20 cellular contexts compared by ENCODE assay signal in the genomic region with DNA sequence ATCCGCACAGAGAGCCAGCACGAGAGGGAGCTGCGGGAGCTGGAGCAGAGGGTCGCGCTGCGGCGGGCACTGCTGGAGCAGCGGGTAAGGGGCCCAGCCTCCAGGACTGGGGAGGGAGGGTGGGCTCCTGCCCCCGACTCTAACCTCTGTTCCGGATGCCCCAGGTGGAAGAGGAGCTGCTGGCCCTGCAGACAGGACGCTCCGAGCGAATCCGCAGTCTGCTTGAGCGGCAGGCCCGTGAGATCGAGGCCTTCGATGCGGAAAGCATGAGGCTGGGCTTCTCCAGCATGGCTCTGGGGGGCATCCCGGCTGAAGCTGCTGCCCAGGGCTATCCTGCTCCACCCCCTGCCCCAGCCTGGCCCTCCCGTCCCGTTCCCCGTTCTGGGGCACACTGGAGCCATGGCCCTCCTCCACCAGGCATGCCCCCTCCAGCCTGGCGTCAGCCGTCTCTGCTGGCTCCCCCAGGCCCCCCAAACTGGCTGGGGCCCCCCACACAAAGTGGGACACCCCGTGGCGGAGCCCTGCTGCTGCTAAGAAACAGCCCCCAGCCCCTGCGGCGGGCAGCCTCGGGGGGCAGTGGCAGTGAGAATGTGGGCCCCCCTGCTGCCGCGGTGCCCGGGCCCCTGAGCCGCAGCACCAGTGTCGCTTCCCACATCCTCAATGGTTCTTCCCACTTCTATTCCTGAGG. TPM values are rescaled to one million over a fixed set of nuclear protein-coding genes. Genes with fewer than 3 reads are reported as not detected.
DNase-seq lines count a peak whose midpoint lies in the region; ATAC-seq, FAIRE-seq and TF ChIP-seq lines count a peak whose summit lies in the region.
"Had no signal": no experiment of that assay in that cellular context is flagged by ENCODE, and none has a peak within 500 bp of the region (broad histone marks: within the 10 kb centered on the region; RNA-seq: fewer than 3 reads in every experiment).

No MANE protein-coding gene starts in this region.

- POLR2A ChIA-PET in HepG2 (lab: Yijun Ruan, JAX), result interaction anchor here (0.7 to 1.2 kb wide), 3 partner anchors 15 to 29 kb away, joined by 3 to 7 read pairs (median 3); a partner anchor contains a TSS

- BruUV-seq in HepG2 (replicated peaks; lab: Mats Ljungman, UMichigan), result no TSS peak

- H3K36me3 ChIP-seq in HepG2 (replicated peaks in 1 of 2; ENCODE audit: control insufficient read depth in 1 of 2, insufficient read depth in 2 of 2, low read length in 2 of 2), result peaks cover 31 to 69% of the 10 kb centered on the region in 2 experiments

- in situ Hi-C loops in HepG2 (cut with HindIII; ENCODE audit: extremely low pct_ligation_motif_present, low pct_unique_long_range_greater_than_20kb), result no loop called here

- TF ChIP-seq POLR2A in HepG2 (IDR thresholded peaks at IDR 0.05; ENCODE audit: insufficient read depth in 1 of 2, low read depth in 2 of 2, low read length in 2 of 2), result no peak

- no peak for TF ChIP-seq EP300 in HepG2 (IDR thresholded peaks at IDR 0.05; ENCODE audit: low read depth in 2 of 2, low read length in 2 of 2)
- TF ChIP-seq EP300 in HepG2 (CRISPR knock-in tag; IDR thresholded peaks at IDR 0.05; ENCODE audit: borderline replicate concordance), result no peak

- H3K27me3 ChIP-seq in right cardiac atrium (ENCODE audit: control insufficient read depth, insufficient read depth) (no peaks in the 10 kb centered on the region), HepG2 (ENCODE audit: control insufficient read depth in 1 of 2, insufficient read depth in 2 of 2, low read length in 2 of 2) (no peaks in the 10 kb centered on the region; a peak in 1 of 5 replicates)
- H3K27me3 ChIP-seq: BE2C, MG63 had no signal

- H3K27ac Mint-ChIP-seq in stimulated activated effector memory CD8-positive, alpha-beta T cell treated with anti-CD3 and anti-CD28 coated beads, Interleukin-12 subunit alpha, Interleukin-12 subunit beta, amount 100 ng/mL, for 72 hours, result peak overlapping the region; percentile 43

- H3K27ac ChIP-seq in right cardiac atrium (ENCODE audit: low read length) (no peak overlapping the region), HepG2 (ENCODE audit: extremely low read length, insufficient read depth, low read length) (no peak overlapping the region), substantia nigra (ENCODE audit: low read depth, low read length, poor library complexity, severe bottlenecking) (no peak overlapping the region)

- no peak for FAIRE-seq in HepG2 (lab: Jason Lieb, UNC)
- FAIRE-seq: A204.1 had no signal

- ATAC-seq in right cardiac atrium, result no peak
- no peak for ATAC-seq in left ventricle myocardium superior
- ATAC-seq in HepG2, result no peak
- ATAC-seq in stimulated activated effector memory CD8-positive, alpha-beta T cell treated with anti-CD3 and anti-CD28 coated beads, Interleukin-12 subunit alpha, Interleukin-12 subunit beta, amount 100 ng/mL, for 72 hours, result no peak
- ATAC-seq in GM18870 (IDR thresholded peaks at IDR 0.05; ENCODE audit: unreplicated experiment), result no peak
- ATAC-seq: PC-3 had no signal

- peaks cover 88% of the 10 kb centered on the region for H3K36me3 Mint-ChIP-seq in stimulated activated effector memory CD8-positive, alpha-beta T cell treated with anti-CD3 and anti-CD28 coated beads, Interleukin-12 subunit alpha, Interleukin-12 subunit beta, amount 100 ng/mL, for 72 hours

- H3K9me3 Mint-ChIP-seq in stimulated activated effector memory CD8-positive, alpha-beta T cell treated with anti-CD3 and anti-CD28 coated beads, Interleukin-12 subunit alpha, Interleukin-12 subunit beta, amount 100 ng/mL, for 72 hours, result no peaks in the 10 kb centered on the region

- no peak overlapping the region for H3K4me3 Mint-ChIP-seq in stimulated activated effector memory CD8-positive, alpha-beta T cell treated with anti-CD3 and anti-CD28 coated beads, Interleukin-12 subunit alpha, Interleukin-12 subunit beta, amount 100 ng/mL, for 72 hours

- intact Hi-C loops in right cardiac atrium (cut with DNase I) (loop anchor here in 1 of 4 donors (10.0 kb wide), 2 partner anchors 126 to 176 kb away; a partner anchor contains a TSS), left ventricle myocardium superior (cut with micrococcal nuclease) (no loop called here), HepG2 (cut with micrococcal nuclease; ENCODE audit: unreplicated experiment) (no loop called here)

- no peaks in the 10 kb centered on the region for H4K20me1 ChIP-seq in HepG2 (ENCODE audit: insufficient read depth, low read length)

- DNase-seq in right cardiac atrium (peak in 2 of 3 donors; percentile 46 to 56), left ventricle myocardium superior (no peak), HepG2 (ENCODE audit: low spot score) (no peak), substantia nigra (lab: John Stamatoyannopoulos, UW) (no peak), AML-193 (lab: John Stamatoyannopoulos, UW) (no peak)
- no peak for DNase-seq in stimulated activated effector memory CD8-positive, alpha-beta T cell treated with anti-CD3 and anti-CD28 coated beads, Interleukin-12 subunit alpha, Interleukin-12 subunit beta, amount 100 ng/mL, for 72 hours (ENCODE audit: low spot score in 2 of 2)
- DNase-seq: BE2C, EL, GF-D8, MG63, NCI-H1417 treated with DMSO at 0.1 percent for 48 hours, NCI-H187 treated with DMSO at 0.1 percent for 48 hours, NCI-H2107, NCI-H446 treated with DMSO at 0.1 percent for 48 hours, NCI-H526 treated with DMSO at 0.1 percent for 48 hours, PC-3 had no signal

- peaks cover 4% of the 10 kb centered on the region for H3K4me1 ChIP-seq in right cardiac atrium (ENCODE audit: control insufficient read depth, insufficient read depth, low read length)
- H3K4me1 ChIP-seq in HepG2 (ENCODE audit: insufficient read depth, low read length), result peaks cover 13% of the 10 kb centered on the region
- H3K4me1 ChIP-seq: BE2C had no signal

- CTCF ChIA-PET in HepG2 (lab: Yijun Ruan, JAX; ENCODE audit: low intra/inter-chr PET ratio, low total read pairs), result no interaction called here

- H3K9me3 ChIP-seq in right cardiac atrium (ENCODE audit: control insufficient read depth, low read length), result no peaks in the 10 kb centered on the region
- H3K9me3 ChIP-seq in HepG2 (ENCODE audit: low read length), result no peaks in the 10 kb centered on the region
- H3K9me3 ChIP-seq: BE2C, MG63 had no signal

- H3K79me2 ChIP-seq in HepG2 (ENCODE audit: insufficient read depth, low read length), result no peaks in the 10 kb centered on the region

- H3K4me2 ChIP-seq in HepG2 (ENCODE audit: low read depth, low read length), result no peak overlapping the region

- no peak overlapping the region for H3K4me3 ChIP-seq in right cardiac atrium (ENCODE audit: low read length)
- no peak overlapping the region for H3K4me3 ChIP-seq in HepG2 (replicated peaks in 1 of 3; ENCODE audit: insufficient read depth in 1 of 3, low read depth in 2 of 3, low read length in 3 of 3)
- H3K4me3 ChIP-seq: MG63 had no signal

- TF ChIP-seq RAD21 in HepG2 (CRISPR knock-in tag; IDR thresholded peaks at IDR 0.05), result no peak

- H3K4me1 Mint-ChIP-seq in stimulated activated effector memory CD8-positive, alpha-beta T cell treated with anti-CD3 and anti-CD28 coated beads, Interleukin-12 subunit alpha, Interleukin-12 subunit beta, amount 100 ng/mL, for 72 hours, result peaks cover 28% of the 10 kb centered on the region

- TF ChIP-seq CTCF in HepG2 (CRISPR knock-in tag; IDR thresholded peaks at IDR 0.05), result no peak

- WGBS in right cardiac atrium, result 91% methylated on average over 35 of the region's 35 CpGs
- 98% methylated on average over 29 of the region's 35 CpGs for WGBS in HepG2 (ENCODE audit: low lambda C conversion rate)

- H3K9ac ChIP-seq in HepG2 (ENCODE audit: insufficient read depth, low read depth, low read length), result no peak overlapping the region

- H2AFZ ChIP-seq in HepG2 (ENCODE audit: low read length), result no peak overlapping the region

RNA-seq across cellular contexts. Expression of a gene that starts 4.4 kb away (rescaled TPM):
- total RNA-seq in right cardiac atrium (10 to 100 TPM; 11.6 to 21.7 (median 17.5) TPM), left ventricle myocardium superior (19.4 TPM), HepG2 (2016; rRNA removed; fragmentation: Illumina TruSeq; extraction: Trizol) (17.2 and 17.3 TPM in 2 replicates)
- polyA plus RNA-seq in right cardiac atrium (19.1 TPM), HepG2 (2011; rRNA removed) (12.6 and 16.3 TPM in 2 replicates)
- total RNA-seq in HepG2 (2016; cell fraction: cytosol; rRNA removed; fragmentation: Illumina TruSeq; extraction: Trizol; ENCODE audit: low read depth), result 14.2 TPM in 2 replicates
- 15.1 and 16.3 TPM in 2 replicates for total RNA-seq in HepG2 (2016; cell fraction: insoluble cytoplasmic fraction; rRNA removed; fragmentation: Illumina TruSeq; extraction: Trizol)
- total RNA-seq in HepG2 (2016; cell fraction: membrane; rRNA removed; fragmentation: Illumina TruSeq; extraction: Trizol), result 19.3 and 23.7 TPM in 2 replicates
- total RNA-seq in HepG2 (2016; cell fraction: nucleus; rRNA removed; fragmentation: Illumina TruSeq; extraction: Trizol), result 8.3 and 10.3 TPM in 2 replicates
- 12.2 and 16.8 TPM in 2 replicates for polyA plus RNA-seq in HepG2 (2011; cell fraction: cytosol; rRNA removed)
- polyA plus RNA-seq in HepG2 (2011; cell fraction: nucleus; rRNA removed), result 12.7 and 15.6 TPM in 2 replicates
- 8.7 and 10.3 TPM in 2 replicates for polyA plus RNA-seq in HepG2 (2012)
- 11.5 and 15.7 TPM in 2 replicates for polyA plus RNA-seq in HepG2 (2016; cell fraction: cytosol; fragmentation: Illumina TruSeq; extraction: Trizol; ENCODE audit: low read depth)
- polyA plus RNA-seq in HepG2 (2016; cell fraction: insoluble cytoplasmic fraction; fragmentation: Illumina TruSeq; extraction: Trizol; ENCODE audit: low read depth), result 23.3 and 25.6 TPM in 2 replicates
- 18.8 and 21.7 TPM in 2 replicates for polyA plus RNA-seq in HepG2 (2016; cell fraction: membrane; fragmentation: Illumina TruSeq; extraction: Trizol; ENCODE audit: low read depth)
- 21.5 and 22.8 TPM in 2 replicates for polyA plus RNA-seq in HepG2 (2016; cell fraction: nucleus; fragmentation: Illumina TruSeq; extraction: Trizol; ENCODE audit: insufficient read depth, low read depth)
- 7.0 and 15.9 TPM in 2 replicates for polyA minus RNA-seq in HepG2 (2011; rRNA and poly(A)+ RNA removed; ENCODE audit: low replicate concordance)
- 3.3 and 7.2 TPM in 2 replicates for polyA minus RNA-seq in HepG2 (2011; cell fraction: cytosol; rRNA and poly(A)+ RNA removed)
- polyA minus RNA-seq in HepG2 (2011; cell fraction: nucleus; rRNA and poly(A)+ RNA removed), result 8.4 and 11.6 TPM in 2 replicates

RNA-seq across cellular contexts. Expression of a gene that starts 5.0 kb away (rescaled TPM):
- 10 to 100 TPM; 32.7 to 44.6 (median 37.1) TPM for total RNA-seq in right cardiac atrium
- 59.1 TPM for polyA plus RNA-seq in right cardiac atrium
- 31.3 TPM for total RNA-seq in left ventricle myocardium superior
- 39.5 and 45.6 TPM in 2 replicates for total RNA-seq in HepG2 (2016; rRNA removed; fragmentation: Illumina TruSeq; extraction: Trizol)
- total RNA-seq in HepG2 (2016; cell fraction: cytosol; rRNA removed; fragmentation: Illumina TruSeq; extraction: Trizol; ENCODE audit: low read depth), result 18.9 and 22.7 TPM in 2 replicates
- 35.1 and 45.9 TPM in 2 replicates for total RNA-seq in HepG2 (2016; cell fraction: insoluble cytoplasmic fraction; rRNA removed; fragmentation: Illumina TruSeq; extraction: Trizol)
- 25.0 and 29.9 TPM in 2 replicates for total RNA-seq in HepG2 (2016; cell fraction: membrane; rRNA removed; fragmentation: Illumina TruSeq; extraction: Trizol)
- total RNA-seq in HepG2 (2016; cell fraction: nucleus; rRNA removed; fragmentation: Illumina TruSeq; extraction: Trizol), result 25.3 and 33.1 TPM in 2 replicates
- 25.8 and 28.4 TPM in 2 replicates for polyA plus RNA-seq in HepG2 (2011; rRNA removed)
- 25.4 and 28.1 TPM in 2 replicates for polyA plus RNA-seq in HepG2 (2011; cell fraction: cytosol; rRNA removed)
- polyA plus RNA-seq in HepG2 (2011; cell fraction: nucleus; rRNA removed), result 71.2 and 71.9 TPM in 2 replicates
- polyA plus RNA-seq in HepG2 (2012), result 26.9 and 29.3 TPM in 2 replicates
- polyA plus RNA-seq in HepG2 (2016; cell fraction: cytosol; fragmentation: Illumina TruSeq; extraction: Trizol; ENCODE audit: low read depth), result 26.1 and 33.3 TPM in 2 replicates
- polyA plus RNA-seq in HepG2 (2016; cell fraction: insoluble cytoplasmic fraction; fragmentation: Illumina TruSeq; extraction: Trizol; ENCODE audit: low read depth), result 59.9 and 67.8 TPM in 2 replicates
- 33.8 and 33.9 TPM in 2 replicates for polyA plus RNA-seq in HepG2 (2016; cell fraction: membrane; fragmentation: Illumina TruSeq; extraction: Trizol; ENCODE audit: low read depth)
- 83.7 and 87.4 TPM in 2 replicates for polyA plus RNA-seq in HepG2 (2016; cell fraction: nucleus; fragmentation: Illumina TruSeq; extraction: Trizol; ENCODE audit: insufficient read depth, low read depth)
- 9.4 and 17.6 TPM in 2 replicates for polyA minus RNA-seq in HepG2 (2011; rRNA and poly(A)+ RNA removed; ENCODE audit: low replicate concordance)
- polyA minus RNA-seq in HepG2 (2011; cell fraction: cytosol; rRNA and poly(A)+ RNA removed), result 5.5 and 10.9 TPM in 2 replicates
- polyA minus RNA-seq in HepG2 (2011; cell fraction: nucleus; rRNA and poly(A)+ RNA removed), result 15.3 and 21.1 TPM in 2 replicates

RNA-seq across cellular contexts. Expression of a gene that starts 17.4 kb away (rescaled TPM):
- 10 to 100 TPM; 37.2 to 40.1 (median 39.4) TPM for total RNA-seq in right cardiac atrium
- polyA plus RNA-seq in right cardiac atrium, result 38.3 TPM
- 34.9 TPM for total RNA-seq in left ventricle myocardium superior
- 27.6 and 43.2 TPM in 2 replicates for total RNA-seq in HepG2 (2016; rRNA removed; fragmentation: Illumina TruSeq; extraction: Trizol)
- total RNA-seq in HepG2 (2016; cell fraction: cytosol; rRNA removed; fragmentation: Illumina TruSeq; extraction: Trizol; ENCODE audit: low read depth), result 7.5 and 7.7 TPM in 2 replicates
- 23.0 and 42.5 TPM in 2 replicates for total RNA-seq in HepG2 (2016; cell fraction: insoluble cytoplasmic fraction; rRNA removed; fragmentation: Illumina TruSeq; extraction: Trizol)
- 15.4 TPM in 2 replicates for total RNA-seq in HepG2 (2016; cell fraction: membrane; rRNA removed; fragmentation: Illumina TruSeq; extraction: Trizol)
- 36.7 and 42.5 TPM in 2 replicates for total RNA-seq in HepG2 (2016; cell fraction: nucleus; rRNA removed; fragmentation: Illumina TruSeq; extraction: Trizol)
- polyA plus RNA-seq in HepG2 (2011; rRNA removed), result 17.4 and 24.8 TPM in 2 replicates
- polyA plus RNA-seq in HepG2 (2011; cell fraction: cytosol; rRNA removed), result 10.9 and 13.5 TPM in 2 replicates
- polyA plus RNA-seq in HepG2 (2011; cell fraction: nucleus; rRNA removed), result 101 and 105 TPM in 2 replicates
- 15.5 and 21.1 TPM in 2 replicates for polyA plus RNA-seq in HepG2 (2012)
- polyA plus RNA-seq in HepG2 (2016; cell fraction: cytosol; fragmentation: Illumina TruSeq; extraction: Trizol; ENCODE audit: low read depth), result 1.7 and 1.9 TPM in 2 replicates
- polyA plus RNA-seq in HepG2 (2016; cell fraction: insoluble cytoplasmic fraction; fragmentation: Illumina TruSeq; extraction: Trizol; ENCODE audit: low read depth), result 15.8 and 17.9 TPM in 2 replicates
- 3.8 and 4.5 TPM in 2 replicates for polyA plus RNA-seq in HepG2 (2016; cell fraction: membrane; fragmentation: Illumina TruSeq; extraction: Trizol; ENCODE audit: low read depth)
- polyA plus RNA-seq in HepG2 (2016; cell fraction: nucleus; fragmentation: Illumina TruSeq; extraction: Trizol; ENCODE audit: insufficient read depth, low read depth), result 80.3 and 83.9 TPM in 2 replicates
- polyA minus RNA-seq in HepG2 (2011; rRNA and poly(A)+ RNA removed; ENCODE audit: low replicate concordance), result 28.3 and 32.0 TPM in 2 replicates
- polyA minus RNA-seq in HepG2 (2011; cell fraction: cytosol; rRNA and poly(A)+ RNA removed), result 14.9 and 15.1 TPM in 2 replicates
- 27.7 and 31.1 TPM in 2 replicates for polyA minus RNA-seq in HepG2 (2011; cell fraction: nucleus; rRNA and poly(A)+ RNA removed)

RNA-seq across cellular contexts. Expression of a gene that starts 19.8 kb away (rescaled TPM):
- total RNA-seq in right cardiac atrium, result under 1 TPM; 0.40 to 0.59 (median 0.47) TPM
- 0.77 TPM for polyA plus RNA-seq in right cardiac atrium
- 0.82 TPM for total RNA-seq in left ventricle myocardium superior
- 0.15 and 0.21 TPM in 2 replicates for total RNA-seq in HepG2 (2016; rRNA removed; fragmentation: Illumina TruSeq; extraction: Trizol)
- total RNA-seq in HepG2 (2016; cell fraction: cytosol; rRNA removed; fragmentation: Illumina TruSeq; extraction: Trizol; ENCODE audit: low read depth), result not detected in 2 replicates
- total RNA-seq in HepG2 (2016; cell fraction: insoluble cytoplasmic fraction; rRNA removed; fragmentation: Illumina TruSeq; extraction: Trizol), result 0.24 TPM in 1 of 2 replicates, not detected in the other
- not detected in 2 replicates for total RNA-seq in HepG2 (2016; cell fraction: membrane; rRNA removed; fragmentation: Illumina TruSeq; extraction: Trizol)
- 0.22 TPM in 1 of 2 replicates, not detected in the other for total RNA-seq in HepG2 (2016; cell fraction: nucleus; rRNA removed; fragmentation: Illumina TruSeq; extraction: Trizol)
- 0.55 and 1.4 TPM in 2 replicates for polyA plus RNA-seq in HepG2 (2011; rRNA removed)
- 0.36 and 0.52 TPM in 2 replicates for polyA plus RNA-seq in HepG2 (2011; cell fraction: cytosol; rRNA removed)
- polyA plus RNA-seq in HepG2 (2011; cell fraction: nucleus; rRNA removed), result 4.4 and 6.3 TPM in 2 replicates
- 0.52 and 0.72 TPM in 2 replicates for polyA plus RNA-seq in HepG2 (2012)
- polyA plus RNA-seq in HepG2 (2016; cell fraction: cytosol; fragmentation: Illumina TruSeq; extraction: Trizol; ENCODE audit: low read depth), result not detected in 2 replicates
- not detected in 2 replicates for polyA plus RNA-seq in HepG2 (2016; cell fraction: insoluble cytoplasmic fraction; fragmentation: Illumina TruSeq; extraction: Trizol; ENCODE audit: low read depth)
- not detected in 2 replicates for polyA plus RNA-seq in HepG2 (2016; cell fraction: membrane; fragmentation: Illumina TruSeq; extraction: Trizol; ENCODE audit: low read depth)
- polyA plus RNA-seq in HepG2 (2016; cell fraction: nucleus; fragmentation: Illumina TruSeq; extraction: Trizol; ENCODE audit: insufficient read depth, low read depth), result 0.66 and 1.1 TPM in 2 replicates
- 0.12 and 0.37 TPM in 2 replicates for polyA minus RNA-seq in HepG2 (2011; rRNA and poly(A)+ RNA removed; ENCODE audit: low replicate concordance)
- polyA minus RNA-seq in HepG2 (2011; cell fraction: cytosol; rRNA and poly(A)+ RNA removed), result not detected in 2 replicates
- not detected in 2 replicates for polyA minus RNA-seq in HepG2 (2011; cell fraction: nucleus; rRNA and poly(A)+ RNA removed)
- total RNA-seq: LHCN-M2, RPMI7951 had no signal

RNA-seq across cellular contexts. Expression of a gene that starts 29.1 kb away (rescaled TPM):
- total RNA-seq in right cardiac atrium (10 to 100 TPM; 79.7 to 90.4 (median 82.1) TPM), left ventricle myocardium superior (66.2 TPM), HepG2 (2016; rRNA removed; fragmentation: Illumina TruSeq; extraction: Trizol) (64.5 and 105 TPM in 2 replicates)
- polyA plus RNA-seq in right cardiac atrium (97.4 TPM), HepG2 (2011; rRNA removed) (115 and 151 TPM in 2 replicates)
- 761 and 811 TPM in 2 replicates for total RNA-seq in HepG2 (2016; cell fraction: cytosol; rRNA removed; fragmentation: Illumina TruSeq; extraction: Trizol; ENCODE audit: low read depth)
- 62.0 and 109 TPM in 2 replicates for total RNA-seq in HepG2 (2016; cell fraction: insoluble cytoplasmic fraction; rRNA removed; fragmentation: Illumina TruSeq; extraction: Trizol)
- total RNA-seq in HepG2 (2016; cell fraction: membrane; rRNA removed; fragmentation: Illumina TruSeq; extraction: Trizol), result 407 and 415 TPM in 2 replicates
- 62.1 and 65.6 TPM in 2 replicates for total RNA-seq in HepG2 (2016; cell fraction: nucleus; rRNA removed; fragmentation: Illumina TruSeq; extraction: Trizol)
- polyA plus RNA-seq in HepG2 (2011; cell fraction: cytosol; rRNA removed), result 126 and 145 TPM in 2 replicates
- 259 and 324 TPM in 2 replicates for polyA plus RNA-seq in HepG2 (2011; cell fraction: nucleus; rRNA removed)
- 94.7 and 126 TPM in 2 replicates for polyA plus RNA-seq in HepG2 (2012)
- 761 and 764 TPM in 2 replicates for polyA plus RNA-seq in HepG2 (2016; cell fraction: cytosol; fragmentation: Illumina TruSeq; extraction: Trizol; ENCODE audit: low read depth)
- polyA plus RNA-seq in HepG2 (2016; cell fraction: insoluble cytoplasmic fraction; fragmentation: Illumina TruSeq; extraction: Trizol; ENCODE audit: low read depth), result 53.8 and 60.5 TPM in 2 replicates
- 363 and 365 TPM in 2 replicates for polyA plus RNA-seq in HepG2 (2016; cell fraction: membrane; fragmentation: Illumina TruSeq; extraction: Trizol; ENCODE audit: low read depth)
- 104 and 107 TPM in 2 replicates for polyA plus RNA-seq in HepG2 (2016; cell fraction: nucleus; fragmentation: Illumina TruSeq; extraction: Trizol; ENCODE audit: insufficient read depth, low read depth)
- 49.5 and 97.0 TPM in 2 replicates for polyA minus RNA-seq in HepG2 (2011; rRNA and poly(A)+ RNA removed; ENCODE audit: low replicate concordance)
- 34.3 and 40.4 TPM in 2 replicates for polyA minus RNA-seq in HepG2 (2011; cell fraction: cytosol; rRNA and poly(A)+ RNA removed)
- polyA minus RNA-seq in HepG2 (2011; cell fraction: nucleus; rRNA and poly(A)+ RNA removed), result 48.5 and 65.4 TPM in 2 replicates

Comparison
In these comparisons a context has a peak if more than half of its experiments do, and no peak if none do; other contexts are left out.
1. DNase-seq: peak in right cardiac atrium (2 of 3); none in left ventricle myocardium superior (single experiment), HepG2 (single experiment), stimulated activated effector memory CD8-positive, alpha-beta T cell treated with anti-CD3 and anti-CD28 coated beads, Interleukin-12 subunit alpha, Interleukin-12 subunit beta, amount 100 ng/mL, for 72 hours (0 of 2), substantia nigra (0 of 49) and AML-193 (0 of 2).